9 cellular contexts compared by ENCODE assay signal in the genomic region with DNA sequence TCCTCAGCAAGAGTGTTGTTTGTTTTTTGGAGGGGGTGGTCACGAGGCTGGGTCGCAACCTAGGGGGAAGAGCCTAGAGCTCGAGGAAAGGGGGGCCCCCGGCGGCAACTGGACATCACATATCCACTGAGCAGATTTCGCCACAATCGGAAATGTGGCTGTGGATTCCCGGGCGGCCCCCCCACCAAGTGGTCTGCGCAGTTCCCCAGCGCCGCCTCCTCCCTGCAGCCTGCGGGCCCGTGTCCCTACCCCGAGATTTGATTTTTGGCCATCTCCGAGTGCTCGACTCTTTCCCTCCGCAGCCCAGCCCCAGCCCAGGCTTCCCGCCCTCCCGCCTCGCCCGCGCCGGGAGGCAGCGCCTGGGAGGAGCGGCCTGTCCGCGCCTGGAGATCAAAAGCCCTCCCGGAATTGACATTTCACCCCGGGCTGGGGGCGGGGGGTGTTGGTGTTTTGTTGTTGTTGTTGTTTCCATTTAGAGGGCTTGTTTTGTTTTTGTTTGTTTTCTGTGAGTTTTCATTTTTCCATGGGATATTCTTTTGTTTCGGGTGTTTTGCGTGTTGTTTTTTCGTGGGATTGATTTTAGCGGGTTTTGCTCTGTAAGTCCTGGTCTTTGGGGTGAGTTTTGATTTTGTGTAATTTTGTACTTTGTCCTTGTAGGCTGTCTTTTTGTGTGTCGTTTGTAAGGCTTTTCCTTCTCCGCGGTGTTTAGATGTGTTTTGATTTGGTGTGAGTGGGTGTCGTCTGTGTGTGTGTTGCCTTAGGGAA.
DNase-seq lines count a peak whose midpoint lies in the region; ATAC-seq and TF ChIP-seq lines count a peak whose summit lies in the region.
"Had no signal": no experiment of that assay in that cellular context is flagged by ENCODE, and none has a peak within 500 bp of the region (broad histone marks: within the 10 kb centered on the region; RNA-seq: fewer than 3 reads in every experiment).

No MANE protein-coding gene starts in this region.

- peak overlapping the region; percentile 4 for H3K27ac Mint-ChIP-seq in activated naive CD4-positive, alpha-beta T cell treated with anti-CD3 and anti-CD28 coated beads, Interleukin-2, amount 10 ng/mL, durations not matched to agents 7 days and 5 days
- peak overlapping the region; percentile 96 for H3K27ac Mint-ChIP-seq in stimulated activated naive B cell treated with anti-CD40 and anti-IgM and Interleukin-4, amounts not matched to agents 10 μg/mL and 1 μg/mL and 100 μg/mL, for 72 hours

- no peak for DNase-seq in activated naive CD4-positive, alpha-beta T cell treated with anti-CD3 and anti-CD28 coated beads, Interleukin-2, amount 10 ng/mL, durations not matched to agents 7 days and 5 days
- DNase-seq in activated naive CD4-positive, alpha-beta T cell treated with anti-CD3 and anti-CD28 coated beads, Interleukin-2, amount 50 U/mL, for 16 hours, result no peak
- DNase-seq in OCI-M1 (lab: John Stamatoyannopoulos, UW), result peak; percentile 15
- peak; percentile 26 for DNase-seq in fibroblast of pulmonary artery (ENCODE audit: low read depth)
- peak; percentile 56 for DNase-seq in stimulated activated naive B cell treated with anti-CD40 and anti-IgM and Interleukin-4, amounts not matched to agents 10 μg/mL and 1 μg/mL and 100 μg/mL, for 72 hours
- no peak for DNase-seq in amygdala (lab: John Stamatoyannopoulos, UW)
- DNase-seq in stimulated activated CD4-positive, alpha-beta T cell treated with anti-CD3 and anti-CD28 coated beads, Interleukin-4, amount 100 ng/mL, for 4 hours, result no peak
- DNase-seq: GDM1 had no signal

- peaks cover 11% of the 10 kb centered on the region for H3K36me3 Mint-ChIP-seq in activated naive CD4-positive, alpha-beta T cell treated with anti-CD3 and anti-CD28 coated beads, Interleukin-2, amount 10 ng/mL, durations not matched to agents 7 days and 5 days
- peaks cover 25 to 56% of the 10 kb centered on the region in 2 donors for H3K36me3 Mint-ChIP-seq in stimulated activated naive B cell treated with anti-CD40 and anti-IgM and Interleukin-4, amounts not matched to agents 10 μg/mL and 1 μg/mL and 100 μg/mL, for 72 hours

- peak; percentile 1 for ATAC-seq in stimulated activated naive B cell treated with anti-CD40 and anti-IgM and Interleukin-4, amounts not matched to agents 10 μg/mL and 1 μg/mL and 100 μg/mL, for 72 hours (replicated peaks)
- no peak for ATAC-seq in HG03135 (IDR thresholded peaks at IDR 0.05; ENCODE audit: unreplicated experiment)

- CTCF ChIA-PET in activated naive CD4-positive, alpha-beta T cell treated with anti-CD3 and anti-CD28 coated beads, Interleukin-2, amount 10 ng/mL, durations not matched to agents 7 days and 5 days (lab: Charles Lee), result interaction anchor here (0.7 kb wide), 1 partner anchor 266 kb away, joined by 3 read pairs; no protein-coding TSS in a partner anchor

- no peak for TF ChIP-seq CTCF in fibroblast of pulmonary artery (IDR thresholded peaks at IDR 0.05; ENCODE audit: low read length, missing control alignments)

- peaks cover 46% of the 10 kb centered on the region for H3K4me1 Mint-ChIP-seq in activated naive CD4-positive, alpha-beta T cell treated with anti-CD3 and anti-CD28 coated beads, Interleukin-2, amount 10 ng/mL, durations not matched to agents 7 days and 5 days
- peaks cover 43 to 57% of the 10 kb centered on the region in 2 donors for H3K4me1 Mint-ChIP-seq in stimulated activated naive B cell treated with anti-CD40 and anti-IgM and Interleukin-4, amounts not matched to agents 10 μg/mL and 1 μg/mL and 100 μg/mL, for 72 hours

- no peak overlapping the region for H3K4me3 ChIP-seq in fibroblast of pulmonary artery (replicated peaks; ENCODE audit: low read depth, low read length)

- H3K4me3 Mint-ChIP-seq in activated naive CD4-positive, alpha-beta T cell treated with anti-CD3 and anti-CD28 coated beads, Interleukin-2, amount 10 ng/mL, durations not matched to agents 7 days and 5 days, result peak overlapping the region; percentile 65
- peak overlapping the region; percentile 89 to 91 for H3K4me3 Mint-ChIP-seq in stimulated activated naive B cell treated with anti-CD40 and anti-IgM and Interleukin-4, amounts not matched to agents 10 μg/mL and 1 μg/mL and 100 μg/mL, for 72 hours

- H3K9me3 Mint-ChIP-seq in activated naive CD4-positive, alpha-beta T cell treated with anti-CD3 and anti-CD28 coated beads, Interleukin-2, amount 10 ng/mL, durations not matched to agents 7 days and 5 days, result no peaks in the 10 kb centered on the region
- H3K9me3 Mint-ChIP-seq in stimulated activated naive B cell treated with anti-CD40 and anti-IgM and Interleukin-4, amounts not matched to agents 10 μg/mL and 1 μg/mL and 100 μg/mL, for 72 hours, result no peaks in the 10 kb centered on the region

- peaks cover 95% of the 10 kb centered on the region for H3K27me3 Mint-ChIP-seq in activated naive CD4-positive, alpha-beta T cell treated with anti-CD3 and anti-CD28 coated beads, Interleukin-2, amount 10 ng/mL, durations not matched to agents 7 days and 5 days
- no peaks in the 10 kb centered on the region for H3K27me3 Mint-ChIP-seq in stimulated activated naive B cell treated with anti-CD40 and anti-IgM and Interleukin-4, amounts not matched to agents 10 μg/mL and 1 μg/mL and 100 μg/mL, for 72 hours

Comparison
In these comparisons a context has a peak if more than half of its experiments do, and no peak if none do; other contexts are left out.
1. DNase-seq: peak in OCI-M1 (single experiment), fibroblast of pulmonary artery (single experiment) and stimulated activated naive B cell treated with anti-CD40 and anti-IgM and Interleukin-4, amounts not matched to agents 10 μg/mL and 1 μg/mL and 100 μg/mL, for 72 hours (single experiment); none in activated naive CD4-positive, alpha-beta T cell treated with anti-CD3 and anti-CD28 coated beads, Interleukin-2, amount 10 ng/mL, durations not matched to agents 7 days and 5 days (single experiment), activated naive CD4-positive, alpha-beta T cell treated with anti-CD3 and anti-CD28 coated beads, Interleukin-2, amount 50 U/mL, for 16 hours (single experiment), amygdala (0 of 56) and stimulated activated CD4-positive, alpha-beta T cell treated with anti-CD3 and anti-CD28 coated beads, Interleukin-4, amount 100 ng/mL, for 4 hours (0 of 2).